12 cellular contexts compared by ENCODE assay signal in the genomic region with DNA sequence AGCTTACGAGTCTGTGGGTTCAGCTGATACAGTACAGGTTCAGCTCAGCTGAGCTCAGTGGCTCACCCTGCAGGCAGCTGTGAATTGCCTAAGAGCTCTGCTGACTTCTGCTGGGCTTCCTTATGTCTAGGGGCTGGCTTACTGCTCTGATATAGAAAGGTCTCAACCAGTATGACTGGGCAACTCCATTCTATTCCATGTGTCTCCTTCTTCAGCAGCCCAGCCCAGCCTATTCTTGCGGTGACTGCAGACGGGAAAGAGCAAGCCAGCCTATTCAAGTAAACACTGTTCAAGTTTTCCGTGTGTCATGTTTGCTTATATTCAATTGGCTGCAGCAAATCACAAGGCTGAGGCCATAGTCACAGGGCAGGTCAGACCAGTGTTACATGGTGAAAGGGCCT.
A peak's percentile ranks its signal among the peaks of the same experiment; 100 is the strongest.
DNase-seq lines count a peak whose midpoint lies in the region; ATAC-seq, FAIRE-seq and TF ChIP-seq lines count a peak whose summit lies in the region.
"Had no signal": no experiment of that assay in that cellular context is flagged by ENCODE, and none has a peak within 500 bp of the region (broad histone marks: within the 10 kb centered on the region; RNA-seq: fewer than 3 reads in every experiment).

No MANE protein-coding gene starts in this region.

- no peak for FAIRE-seq in HTR-8/SVneo (lab: Jason Lieb, UNC)

- CTCF ChIA-PET in AG04450 (lab: Charles Lee): no interaction called here

- TF ChIP-seq CTCF in AG04450 (IDR thresholded peaks at IDR 0.05; ENCODE audit: low read depth, low read length): peak; percentile 44

- H3K27ac ChIP-seq in AG04450 (ENCODE audit: low read depth, low read length): no peak overlapping the region
- H3K27ac ChIP-seq in iPS DF 6.9 (ENCODE audit: low read length): no peak overlapping the region
- H3K27ac ChIP-seq: left ventricle myocardium inferior, skin epidermis had no signal

- no peak for DNase-seq in AG04450 (ENCODE audit: low read depth, low spot score)
- DNase-seq in HTR-8/SVneo (ENCODE audit: insufficient read length, low spot score): peak; percentile 7
- DNase-seq in iPS DF 6.9 (ENCODE audit: low read depth, low spot score): peak; percentile 45
- no peak for DNase-seq in GM19238 (ENCODE audit: insufficient read length, low spot score)
- DNase-seq in DMS79 treated with DMSO at 0.1 percent for 48 hours (lab: John Stamatoyannopoulos, UW): no peak
- DNase-seq: activated T-cell treated with anti-CD3 and anti-CD28 coated beads, Interleukin-2, amount 50 U/mL, for 4 hours; left ventricle myocardium inferior; NCI-H1092 treated with DMSO at 0.1 percent for 48 hours had no signal

- no peaks in the 10 kb centered on the region for H3K27me3 ChIP-seq in AG04450 (ENCODE audit: control insufficient read depth, insufficient read depth, low read length)
- H3K27me3 ChIP-seq in iPS DF 6.9 (ENCODE audit: control insufficient read depth, insufficient read depth, low read length): no peaks in the 10 kb centered on the region

- H3K9me3 ChIP-seq in AG04450 (ENCODE audit: control insufficient read depth, insufficient read depth, low read length) (no peaks in the 10 kb centered on the region), iPS DF 6.9 (ENCODE audit: control insufficient read depth, insufficient read depth, low read length) (no peaks in the 10 kb centered on the region)

- H3K4me3 ChIP-seq in AG04450 (ENCODE audit: low read depth, low read length) (no peak overlapping the region), iPS DF 6.9 (ENCODE audit: low read length) (no peak overlapping the region)
- H3K4me3 ChIP-seq: left ventricle myocardium inferior, skin epidermis had no signal

- WGBS in iPS DF 6.9 (ENCODE audit: insufficient coverage, insufficient read length): no CpG with 5 or more reads among the region's 4 CpGs

- ATAC-seq in SK-N-SH treated with all-trans-retinoic acid at 6 μM for 48 hours (0 out of 3 replicates have a peak, but pooled peaks have one; percentile 34), HG03045 (IDR thresholded peaks at IDR 0.05; ENCODE audit: unreplicated experiment) (no peak), GM21423 (IDR thresholded peaks at IDR 0.05; ENCODE audit: unreplicated experiment) (no peak)
- ATAC-seq: activated T-cell treated with anti-CD3 and anti-CD28 coated beads, Interleukin-2, amount 50 U/mL, for 4 hours had no signal

- no peaks in the 10 kb centered on the region for H3K4me1 ChIP-seq in iPS DF 6.9 (ENCODE audit: control insufficient read depth, insufficient read depth, low read length)
- H3K4me1 ChIP-seq: left ventricle myocardium inferior had no signal

- H3K36me3 ChIP-seq in iPS DF 6.9 (ENCODE audit: control insufficient read depth, insufficient read depth, low read length): no peaks in the 10 kb centered on the region
- H3K36me3 ChIP-seq: left ventricle myocardium inferior had no signal

- POLR2A ChIA-PET in AG04450 (lab: Yijun Ruan, JAX): no interaction called here

TF ChIP-seq in SK-N-SH treated with all-trans-retinoic acid at 6 μM for 48 hours, 23 proteins besides CTCF, POLR2A, EP300 and RAD21:
- TF ChIP-seq ISL1 (CRISPR knock-in tag; IDR thresholded peaks at IDR 0.05) (no peak), PPARA (CRISPR knock-in tag; IDR thresholded peaks at IDR 0.05; ENCODE audit: borderline replicate concordance) (no peak), BACH2 (CRISPR knock-in tag; IDR thresholded peaks at IDR 0.05; ENCODE audit: borderline replicate concordance) (no peak), ARNTL (CRISPR knock-in tag; IDR thresholded peaks at IDR 0.05; ENCODE audit: borderline replicate concordance, low read depth) (no peak), ZC3H10 (CRISPR knock-in tag; IDR thresholded peaks at IDR 0.05) (no peak), RARB (CRISPR knock-in tag; IDR thresholded peaks at IDR 0.05) (no peak), TOX (CRISPR knock-in tag; IDR thresholded peaks at IDR 0.05; ENCODE audit: borderline replicate concordance) (no peak), GLIS3 (CRISPR knock-in tag; IDR thresholded peaks at IDR 0.05) (no peak), OSR1 (CRISPR knock-in tag; IDR thresholded peaks at IDR 0.05) (no peak), ZNF70 (CRISPR knock-in tag; IDR thresholded peaks at IDR 0.05) (no peak), ZFP30 (CRISPR knock-in tag; IDR thresholded peaks at IDR 0.05) (no peak), TCF4 (CRISPR knock-in tag; IDR thresholded peaks at IDR 0.05; ENCODE audit: borderline replicate concordance) (no peak)
- TF ChIP-seq, protein P1, sequence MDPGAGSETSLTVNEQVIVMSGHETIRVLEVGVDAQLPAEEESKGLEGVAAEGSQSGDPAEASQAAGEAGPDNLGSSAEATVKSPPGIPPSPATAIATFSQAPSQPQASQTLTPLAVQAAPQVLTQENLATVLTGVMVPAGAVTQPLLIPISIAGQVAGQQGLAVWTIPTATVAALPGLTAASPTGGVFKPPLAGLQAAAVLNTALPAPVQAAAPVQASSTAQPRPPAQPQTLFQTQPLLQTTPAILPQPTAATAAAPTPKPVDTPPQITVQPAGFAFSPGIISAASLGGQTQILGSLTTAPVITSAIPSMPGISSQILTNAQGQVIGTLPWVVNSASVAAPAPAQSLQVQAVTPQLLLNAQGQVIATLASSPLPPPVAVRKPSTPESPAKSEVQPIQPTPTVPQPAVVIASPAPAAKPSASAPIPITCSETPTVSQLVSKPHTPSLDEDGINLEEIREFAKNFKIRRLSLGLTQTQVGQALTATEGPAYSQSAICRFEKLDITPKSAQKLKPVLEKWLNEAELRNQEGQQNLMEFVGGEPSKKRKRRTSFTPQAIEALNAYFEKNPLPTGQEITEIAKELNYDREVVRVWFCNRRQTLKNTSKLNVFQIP (CRISPR knock-in tag; IDR thresholded peaks at IDR 0.05; ENCODE audit: borderline replicate concordance, low read depth): no peak

Comparison
In these comparisons a context has a peak if more than half of its experiments do, and no peak if none do; other contexts are left out.
1. DNase-seq: peak in HTR-8/SVneo (single experiment) and iPS DF 6.9 (single experiment); none in AG04450 (single experiment), GM19238 (single experiment) and DMS79 treated with DMSO at 0.1 percent for 48 hours (single experiment).